Comparison of ENCODE assay signal across 15 cellular contexts in the genomic region with DNA sequence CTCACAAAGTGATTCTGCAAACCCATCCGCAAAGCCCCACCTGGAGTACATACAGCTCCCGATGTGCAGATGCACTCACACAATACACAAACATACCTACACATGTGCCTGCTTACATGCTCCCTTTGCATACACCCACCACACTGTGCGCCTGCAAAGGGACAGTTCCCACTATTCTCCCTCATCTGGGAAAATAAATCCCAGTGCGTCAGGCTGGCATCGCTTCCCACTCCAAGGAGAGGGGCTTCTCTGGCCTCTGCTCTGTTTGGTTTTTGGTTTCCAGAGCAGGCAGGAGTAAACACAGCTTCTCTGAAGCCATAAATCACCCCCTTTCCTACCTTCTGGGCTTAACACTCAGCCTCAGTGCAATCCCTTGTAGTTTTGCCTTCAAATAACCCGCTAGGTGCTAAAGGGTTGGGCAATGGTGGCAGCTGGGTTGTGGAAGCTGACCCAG. TPM values are rescaled to one million over a fixed set of nuclear protein-coding genes. Genes with fewer than 3 reads are reported as not detected.
DNase-seq lines count a peak whose midpoint lies in the region; ATAC-seq, FAIRE-seq and TF ChIP-seq lines count a peak whose summit lies in the region.
"Had no signal": no experiment of that assay in that cellular context is flagged by ENCODE, and none has a peak within 500 bp of the region (broad histone marks: within the 10 kb centered on the region; RNA-seq: fewer than 3 reads in every experiment).

No MANE protein-coding gene starts in this region.

- H3K4me1 Mint-ChIP-seq in activated naive CD8-positive, alpha-beta T cell treated with anti-CD3 and anti-CD28 coated beads for 36 hours, result peaks cover 9% of the 10 kb centered on the region
- peaks cover 4 to 11% of the 10 kb centered on the region in 2 donors for H3K4me1 Mint-ChIP-seq in effector memory CD8-positive, alpha-beta T cell (ENCODE audit: low read depth in 2 of 2)
- H3K4me1 Mint-ChIP-seq: stimulated activated memory B cell treated with anti-CD40 and anti-IgM and Interleukin-4, amounts not matched to agents 10 μg/mL and 1 μg/mL and 100 μg/mL, for 72 hours had no signal

- H3K9me3 ChIP-seq in keratinocyte (ENCODE audit: control insufficient read depth, low read depth, low read length), result no peaks in the 10 kb centered on the region
- H3K9me3 ChIP-seq in skeletal muscle satellite cell (replicated peaks; ENCODE audit: low read length), result no peaks in the 10 kb centered on the region
- H3K9me3 ChIP-seq: neutrophil had no signal

- H3K36me3 Mint-ChIP-seq in activated naive CD8-positive, alpha-beta T cell treated with anti-CD3 and anti-CD28 coated beads for 36 hours, result no peaks in the 10 kb centered on the region
- H3K36me3 Mint-ChIP-seq in effector memory CD8-positive, alpha-beta T cell (ENCODE audit: insufficient read depth), result no peaks in the 10 kb centered on the region
- H3K36me3 Mint-ChIP-seq: stimulated activated memory B cell treated with anti-CD40 and anti-IgM and Interleukin-4, amounts not matched to agents 10 μg/mL and 1 μg/mL and 100 μg/mL, for 72 hours had no signal

- DNase-seq in HT-29 (ENCODE audit: low spot score) (peak; percentile 55), keratinocyte (ENCODE audit: low read depth, low spot score) (no peak), GM10266 (ENCODE audit: extremely low spot score) (no peak), GM19238 (ENCODE audit: insufficient read length, low spot score) (no peak), CD1c-positive myeloid dendritic cell (ENCODE audit: extremely low spot score) (no peak)
- no peak for DNase-seq in activated naive CD8-positive, alpha-beta T cell treated with anti-CD3 and anti-CD28 coated beads for 36 hours
- no peak for DNase-seq in effector memory CD8-positive, alpha-beta T cell
- DNase-seq: activated T-cell treated with anti-CD3 and anti-CD28 coated beads, Interleukin-2, amount 50 U/mL, for 48 hours; NCI-H526; stimulated activated CD4-positive, alpha-beta T cell treated with anti-CD3 and anti-CD28 coated beads, Interleukin-2, amount 100 ng/mL, for 24 hours had no signal

- no peak overlapping the region for H3K4me3 ChIP-seq in keratinocyte (ENCODE audit: control insufficient read depth in 2 of 3, extremely low read depth in 1 of 3, insufficient read depth in 2 of 3, low read depth in 1 of 3, low read length in 3 of 3)
- peak overlapping the region; percentile 72 for H3K4me3 ChIP-seq in skeletal muscle satellite cell (ENCODE audit: low read length)

- no peak for FAIRE-seq in keratinocyte (lab: Jason Lieb, UNC)

- H3K4me1 ChIP-seq in keratinocyte (ENCODE audit: control insufficient read depth, extremely low read depth, insufficient read depth, low read length) (no peaks in the 10 kb centered on the region), skeletal muscle satellite cell (ENCODE audit: control insufficient read depth, insufficient read depth, low read length) (peaks cover 27% of the 10 kb centered on the region)

- H3K36me3 ChIP-seq in keratinocyte (ENCODE audit: control insufficient read depth in 2 of 2, extremely low read depth in 1 of 2, insufficient read depth in 2 of 2, low read length in 2 of 2), result peaks cover 0 to 3% of the 10 kb centered on the region in 2 experiments
- peaks cover 16% of the 10 kb centered on the region for H3K36me3 ChIP-seq in skeletal muscle satellite cell (ENCODE audit: insufficient read depth, low read length)
- H3K36me3 ChIP-seq: neutrophil had no signal

- H3K27ac Mint-ChIP-seq in activated naive CD8-positive, alpha-beta T cell treated with anti-CD3 and anti-CD28 coated beads for 36 hours, result no peak overlapping the region
- H3K27ac Mint-ChIP-seq in effector memory CD8-positive, alpha-beta T cell, result no peak overlapping the region
- H3K27ac Mint-ChIP-seq: stimulated activated memory B cell treated with anti-CD40 and anti-IgM and Interleukin-4, amounts not matched to agents 10 μg/mL and 1 μg/mL and 100 μg/mL, for 72 hours had no signal

- no peaks in the 10 kb centered on the region for H3K79me2 ChIP-seq in keratinocyte (ENCODE audit: control insufficient read depth, insufficient read depth, low read length)

- no peak overlapping the region for H3K27ac ChIP-seq in keratinocyte (ENCODE audit: control insufficient read depth, insufficient read depth, low read length)
- H3K27ac ChIP-seq: neutrophil had no signal

- TF ChIP-seq CTCF in keratinocyte (optimal IDR thresholded peaks at IDR 0.05 in 1 of 3, IDR thresholded peaks at IDR 0.05 in 1 of 3, conservative IDR thresholded peaks at IDR 0.05 in 1 of 3; ENCODE audit: extremely low read depth in 1 of 3, insufficient read depth in 2 of 3, low read length in 3 of 3) (no peak), GM10266 (IDR thresholded peaks at IDR 0.05; ENCODE audit: control insufficient read depth, insufficient read depth, low read depth, missing control alignments) (no peak)

- dilution Hi-C loops in keratinocyte (cut with MboI; ENCODE audit: extremely low pct_ligation_motif_present, low sequenced_read_pairs), result no loop called here

- no peak overlapping the region for H2AFZ ChIP-seq in keratinocyte (ENCODE audit: control insufficient read depth, low read length)

- H3K4me2 ChIP-seq in keratinocyte (ENCODE audit: control insufficient read depth, extremely low read depth, insufficient read depth, low read depth, low read length) (peak overlapping the region; percentile 7), skeletal muscle satellite cell (ENCODE audit: low read length) (peak overlapping the region; percentile 94)

- H3K9me3 Mint-ChIP-seq in activated naive CD8-positive, alpha-beta T cell treated with anti-CD3 and anti-CD28 coated beads for 36 hours, result no peaks in the 10 kb centered on the region
- H3K9me3 Mint-ChIP-seq in effector memory CD8-positive, alpha-beta T cell, result no peaks in the 10 kb centered on the region
- H3K9me3 Mint-ChIP-seq: stimulated activated memory B cell treated with anti-CD40 and anti-IgM and Interleukin-4, amounts not matched to agents 10 μg/mL and 1 μg/mL and 100 μg/mL, for 72 hours had no signal

- H3K27me3 Mint-ChIP-seq in activated naive CD8-positive, alpha-beta T cell treated with anti-CD3 and anti-CD28 coated beads for 36 hours, result peaks cover 14% of the 10 kb centered on the region
- H3K27me3 Mint-ChIP-seq in effector memory CD8-positive, alpha-beta T cell, result no peaks in the 10 kb centered on the region

- H3K9ac ChIP-seq in keratinocyte (ENCODE audit: control insufficient read depth, extremely low read depth, insufficient read depth, low read length) (no peak overlapping the region), skeletal muscle satellite cell (ENCODE audit: low read depth, low read length) (no peak overlapping the region)

- no peak for ATAC-seq in effector memory CD8-positive, alpha-beta T cell (replicated peaks)
- ATAC-seq: activated CD4-positive, CD25-positive, alpha-beta regulatory T cell treated with anti-CD3 and anti-CD28 coated beads, Interleukin-2, amount 50 U/mL, for 24 hours had no signal

- H4K20me1 ChIP-seq in keratinocyte (ENCODE audit: control insufficient read depth, extremely low read depth, insufficient read depth, low read length), result no peaks in the 10 kb centered on the region

- H3K4me3 Mint-ChIP-seq in activated naive CD8-positive, alpha-beta T cell treated with anti-CD3 and anti-CD28 coated beads for 36 hours, result peak overlapping the region; percentile 22
- no peak overlapping the region for H3K4me3 Mint-ChIP-seq in effector memory CD8-positive, alpha-beta T cell
- H3K4me3 Mint-ChIP-seq: stimulated activated memory B cell treated with anti-CD40 and anti-IgM and Interleukin-4, amounts not matched to agents 10 μg/mL and 1 μg/mL and 100 μg/mL, for 72 hours had no signal

- H3K9me1 ChIP-seq in keratinocyte (ENCODE audit: control insufficient read depth, extremely low read depth, insufficient read depth, low read length), result no peaks in the 10 kb centered on the region

- H3K27me3 ChIP-seq in keratinocyte (ENCODE audit: control insufficient read depth, extremely low read depth, insufficient read depth, low read length) (peaks cover 51% of the 10 kb centered on the region), skeletal muscle satellite cell (ENCODE audit: control insufficient read depth, insufficient read depth, low read length) (no peaks in the 10 kb centered on the region)

RNA-seq across cellular contexts. Expression of gene HOXB4, which starts 14.7 kb away (rescaled TPM):
- 14.5 and 15.5 TPM in 2 replicates for total RNA-seq in HT-29 (2014; rRNA removed; shearing (Covaris generic))
- 1 to 10 TPM; 1.3 to 1.9 TPM for total RNA-seq in activated naive CD8-positive, alpha-beta T cell treated with anti-CD3 and anti-CD28 coated beads for 36 hours
- polyA plus RNA-seq in keratinocyte, result 0.46 to 0.89 TPM (median 0.59 TPM) in 3 replicates
- polyA plus RNA-seq in keratinocyte (2011; ENCODE audit: low read depth), result 0.11 TPM
- polyA plus RNA-seq in keratinocyte (2011; cell fraction: cytosol; rRNA removed), result 0.46 and 0.55 TPM in 2 replicates
- 1.4 and 1.8 TPM in 2 replicates for polyA plus RNA-seq in keratinocyte (2011; cell fraction: nucleus; rRNA removed)
- 0.30 and 1.2 TPM in 2 replicates for polyA plus RNA-seq in keratinocyte (2012; ENCODE audit: low replicate concordance)
- 0.19 to 0.92 TPM (median 0.30 TPM) in 3 replicates for polyA minus RNA-seq in keratinocyte
- not detected for polyA minus RNA-seq in keratinocyte (2011; cell fraction: cytosol; rRNA and poly(A)+ RNA removed)
- 0.21 and 0.70 TPM in 2 replicates for polyA minus RNA-seq in keratinocyte (2011; cell fraction: nucleus; rRNA and poly(A)+ RNA removed)
- 1.3 and 1.7 TPM in 2 replicates for total RNA-seq in skeletal muscle satellite cell (2012; rRNA removed)

RNA-seq across cellular contexts. Expression of gene HOXB2, which starts 18.5 kb away (rescaled TPM):
- total RNA-seq in HT-29 (2014; rRNA removed; shearing (Covaris generic)), result 2.3 and 7.0 TPM in 2 replicates
- 1 to 10 TPM; 7.4 to 7.7 TPM for total RNA-seq in activated naive CD8-positive, alpha-beta T cell treated with anti-CD3 and anti-CD28 coated beads for 36 hours
- polyA plus RNA-seq in keratinocyte, result 3.0 to 5.7 TPM (median 3.8 TPM) in 3 replicates
- polyA plus RNA-seq in keratinocyte (2011; ENCODE audit: low read depth), result not detected
- 4.2 and 4.6 TPM in 2 replicates for polyA plus RNA-seq in keratinocyte (2011; cell fraction: cytosol; rRNA removed)
- polyA plus RNA-seq in keratinocyte (2011; cell fraction: nucleus; rRNA removed), result 7.0 and 9.2 TPM in 2 replicates
- 1.9 and 7.8 TPM in 2 replicates for polyA plus RNA-seq in keratinocyte (2012; ENCODE audit: low replicate concordance)
- polyA minus RNA-seq in keratinocyte, result 0.33 to 1.6 TPM (median 0.58 TPM) in 3 replicates
- 3.3 TPM for polyA minus RNA-seq in keratinocyte (2011; cell fraction: cytosol; rRNA and poly(A)+ RNA removed)
- polyA minus RNA-seq in keratinocyte (2011; cell fraction: nucleus; rRNA and poly(A)+ RNA removed), result 0.53 and 0.85 TPM in 2 replicates
- 4.6 and 5.9 TPM in 2 replicates for total RNA-seq in skeletal muscle satellite cell (2012; rRNA removed)
- total RNA-seq: SK-MEL-5 had no signal

RNA-seq across cellular contexts. Expression of gene HOXB3, which starts 26.6 kb away (rescaled TPM):
- 99.5 and 126 TPM in 2 replicates for total RNA-seq in HT-29 (2014; rRNA removed; shearing (Covaris generic))
- 1 to 10 TPM; 1.4 to 2.0 TPM for total RNA-seq in activated naive CD8-positive, alpha-beta T cell treated with anti-CD3 and anti-CD28 coated beads for 36 hours
- polyA plus RNA-seq in keratinocyte, result 0.63 to 1.2 TPM (median 1.1 TPM) in 3 replicates
- polyA plus RNA-seq in keratinocyte (2011; ENCODE audit: low read depth), result 0.56 TPM
- polyA plus RNA-seq in keratinocyte (2011; cell fraction: cytosol; rRNA removed), result 0.47 and 0.49 TPM in 2 replicates
- 3.6 and 4.7 TPM in 2 replicates for polyA plus RNA-seq in keratinocyte (2011; cell fraction: nucleus; rRNA removed)
- polyA plus RNA-seq in keratinocyte (2012; ENCODE audit: low replicate concordance), result 0.18 and 1.8 TPM in 2 replicates
- 0.30 to 0.72 TPM (median 0.54 TPM) in 3 replicates for polyA minus RNA-seq in keratinocyte
- polyA minus RNA-seq in keratinocyte (2011; cell fraction: cytosol; rRNA and poly(A)+ RNA removed), result not detected
- polyA minus RNA-seq in keratinocyte (2011; cell fraction: nucleus; rRNA and poly(A)+ RNA removed), result 1.2 and 1.3 TPM in 2 replicates
- total RNA-seq in skeletal muscle satellite cell (2012; rRNA removed), result 1.1 and 6.3 TPM in 2 replicates

RNA-seq across cellular contexts. Expression of gene HOXB5, which starts 30.2 kb away (rescaled TPM):
- total RNA-seq in HT-29 (2014; rRNA removed; shearing (Covaris generic)), result 7.5 and 8.2 TPM in 2 replicates
- not detected for total RNA-seq in activated naive CD8-positive, alpha-beta T cell treated with anti-CD3 and anti-CD28 coated beads for 36 hours
- polyA plus RNA-seq in keratinocyte, result 0.04 to 0.19 TPM in 2 of 3 replicates, not detected in the other
- polyA plus RNA-seq in keratinocyte (2011; ENCODE audit: low read depth), result not detected
- polyA plus RNA-seq in keratinocyte (2011; cell fraction: cytosol; rRNA removed), result 0.04 TPM in 2 replicates
- 0.10 and 0.16 TPM in 2 replicates for polyA plus RNA-seq in keratinocyte (2011; cell fraction: nucleus; rRNA removed)
- 0.07 TPM in 1 of 2 replicates, not detected in the other for polyA plus RNA-seq in keratinocyte (2012; ENCODE audit: low replicate concordance)
- not detected in 3 replicates for polyA minus RNA-seq in keratinocyte
- polyA minus RNA-seq in keratinocyte (2011; cell fraction: cytosol; rRNA and poly(A)+ RNA removed), result not detected
- not detected in 2 replicates for polyA minus RNA-seq in keratinocyte (2011; cell fraction: nucleus; rRNA and poly(A)+ RNA removed)
- under 0.01 TPM in 2 replicates for total RNA-seq in skeletal muscle satellite cell (2012; rRNA removed)
- total RNA-seq: SK-MEL-5 had no signal

RNA-seq across cellular contexts. Expression of gene HOXB1, which starts 32.6 kb away (rescaled TPM):
- total RNA-seq in HT-29 (2014; rRNA removed; shearing (Covaris generic)), result 0.08 TPM in 1 of 2 replicates, not detected in the other
- not detected for total RNA-seq in activated naive CD8-positive, alpha-beta T cell treated with anti-CD3 and anti-CD28 coated beads for 36 hours
- not detected in 3 replicates for polyA plus RNA-seq in keratinocyte
- polyA plus RNA-seq in keratinocyte (2011; ENCODE audit: low read depth), result not detected
- polyA plus RNA-seq in keratinocyte (2011; cell fraction: cytosol; rRNA removed), result not detected in 2 replicates
- polyA plus RNA-seq in keratinocyte (2011; cell fraction: nucleus; rRNA removed), result not detected in 2 replicates
- polyA plus RNA-seq in keratinocyte (2012; ENCODE audit: low replicate concordance), result not detected in 2 replicates
- polyA minus RNA-seq in keratinocyte, result not detected in 3 replicates
- polyA minus RNA-seq in keratinocyte (2011; cell fraction: cytosol; rRNA and poly(A)+ RNA removed), result not detected
- not detected in 2 replicates for polyA minus RNA-seq in keratinocyte (2011; cell fraction: nucleus; rRNA and poly(A)+ RNA removed)
- total RNA-seq in skeletal muscle satellite cell (2012; rRNA removed), result not detected in 2 replicates
- total RNA-seq: SK-MEL-5 had no signal

Comparison
In these comparisons a context has a peak if more than half of its experiments do, and no peak if none do; other contexts are left out.
1. RNA of gene HOXB3, which starts 26.6 kb away (total RNA-seq): 99.5 to 126 TPM in HT-29; 1.4 to 2.0 TPM in activated naive CD8-positive, alpha-beta T cell treated with anti-CD3 and anti-CD28 coated beads for 36 hours; every median in the first group is over 10 times any median in the second.